In genomic region chr10:46552526-46553237, GRCh38 we compare ENCODE assay signal across 1 cellular context.
TF ChIP-seq lines count a peak whose summit lies in the region.

No MANE protein-coding gene starts in this region.

TF ChIP-seq in GM23338, 12 proteins besides CTCF, POLR2A, EP300 and RAD21 (continued from another document):
- TF ChIP-seq REST (IDR thresholded peaks at IDR 0.05; ENCODE audit: unreplicated experiment) (no peak), ZNF462 (CRISPR knock-in tag; IDR thresholded peaks at IDR 0.05) (no peak), JUNB (IDR thresholded peaks at IDR 0.05; ENCODE audit: unreplicated experiment) (no peak), POLR2AphosphoS5 (IDR thresholded peaks at IDR 0.05; ENCODE audit: low read depth) (no peak), NANOG (IDR thresholded peaks at IDR 0.05; ENCODE audit: borderline replicate concordance) (no peak)
